In the genomic region with DNA sequence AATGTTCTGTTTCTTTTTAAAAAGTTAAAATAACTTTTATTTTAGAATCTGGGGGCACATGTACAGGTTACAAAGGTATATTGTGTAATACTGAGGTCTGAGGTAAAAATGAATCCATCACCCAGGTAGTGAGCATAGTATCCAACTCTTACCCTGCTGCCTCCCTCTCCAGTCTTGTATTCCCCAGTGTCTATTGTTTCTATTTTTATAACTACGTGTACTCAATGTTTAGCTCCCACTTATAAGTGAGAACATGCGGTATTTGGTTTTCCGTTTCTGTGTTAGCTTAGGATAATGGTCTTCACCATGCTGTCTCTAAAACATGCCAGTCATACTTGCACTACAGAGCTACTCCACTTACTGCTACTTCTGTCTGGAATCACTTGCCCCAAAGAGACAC, we compare ENCODE assay signal across 11 cellular contexts.
"Had no signal": no experiment of that assay in that cellular context is flagged by ENCODE, and none has a peak within 500 bp of the region (broad histone marks: within the 10 kb centered on the region; RNA-seq: fewer than 3 reads in every experiment).

No MANE protein-coding gene starts in this region.

- H3K4me2 ChIP-seq: neural progenitor cell had no signal

- FAIRE-seq: astrocyte, islet of Langerhans had no signal

- H3K4me3 ChIP-seq: neural progenitor cell, thoracic aorta had no signal

- DNase-seq: activated CD4-positive, alpha-beta memory T cell treated with anti-CD3 and anti-CD28 coated beads for 36 hours; activated T-cell treated with anti-CD3 and anti-CD28 coated beads, Interleukin-2, amount 50 U/mL, for 4 hours; naive B cell; stimulated activated CD4-positive, alpha-beta T cell treated with anti-CD3 and anti-CD28 coated beads, Interleukin-1b, Interleukin-23, amount 100 ng/mL, for 48 hours; T-helper 9 cell had no signal

- H3K27me3 ChIP-seq: neural progenitor cell had no signal

- H3K27me3 Mint-ChIP-seq: activated CD4-positive, alpha-beta memory T cell treated with anti-CD3 and anti-CD28 coated beads for 36 hours; naive B cell had no signal

- H3K9ac ChIP-seq: neural progenitor cell had no signal

- H3K4me1 ChIP-seq: neural progenitor cell had no signal

- H3K4me3 Mint-ChIP-seq: activated CD4-positive, alpha-beta memory T cell treated with anti-CD3 and anti-CD28 coated beads for 36 hours; activated T-cell treated with anti-CD3 and anti-CD28 coated beads, Interleukin-2, amount 50 U/mL, for 4 hours; naive B cell; neural progenitor cell had no signal

- H3K9me3 Mint-ChIP-seq: activated CD4-positive, alpha-beta memory T cell treated with anti-CD3 and anti-CD28 coated beads for 36 hours; activated T-cell treated with anti-CD3 and anti-CD28 coated beads, Interleukin-2, amount 50 U/mL, for 4 hours; naive B cell had no signal

- H3K27ac ChIP-seq: neural progenitor cell, thoracic aorta had no signal

- H2AFZ ChIP-seq: neural progenitor cell had no signal

- ATAC-seq: activated CD4-positive, CD25-positive, alpha-beta regulatory T cell treated with anti-CD3 and anti-CD28 coated beads, Interleukin-2, amount 50 U/mL, for 24 hours; activated T-cell treated with anti-CD3 and anti-CD28 coated beads, Interleukin-2, amount 50 U/mL, for 4 hours; esophagus mucosa had no signal

- H3K27ac Mint-ChIP-seq: activated CD4-positive, alpha-beta memory T cell treated with anti-CD3 and anti-CD28 coated beads for 36 hours; neural progenitor cell had no signal
